9 cellular contexts compared by ENCODE assay signal in genomic region chr10:127148066-127148932, GRCh38. TPM values are rescaled to one million over a fixed set of nuclear protein-coding genes. Genes with fewer than 3 reads are reported as not detected.
A peak's percentile ranks its signal among the peaks of the same experiment; 100 is the strongest.
DNase-seq lines count a peak whose midpoint lies in the region; ATAC-seq and TF ChIP-seq lines count a peak whose summit lies in the region.
"Had no signal": no experiment of that assay in that cellular context is flagged by ENCODE, and none has a peak within 500 bp of the region (broad histone marks: within the 10 kb centered on the region; RNA-seq: fewer than 3 reads in every experiment).

No MANE protein-coding gene starts in this region.

- H3K36me3 ChIP-seq in skeletal muscle tissue (ENCODE audit: control insufficient read depth in 3 of 3, insufficient read depth in 3 of 3, low read length in 3 of 3), result no peaks in the 10 kb centered on the region
- H3K36me3 ChIP-seq: left lung had no signal

- no peak overlapping the region for H3K4me3 ChIP-seq in epithelial cell of proximal tubule (ENCODE audit: low read depth, low read length)
- H3K4me3 ChIP-seq in skeletal muscle tissue (ENCODE audit: low read length in 3 of 3), result no peak overlapping the region
- H3K4me3 ChIP-seq: left lung had no signal

- no peaks in the 10 kb centered on the region for H3K27me3 ChIP-seq in skeletal muscle tissue (ENCODE audit: control insufficient read depth in 3 of 3, insufficient read depth in 3 of 3, low read length in 3 of 3)
- H3K27me3 ChIP-seq: left lung had no signal

- ATAC-seq in GM21515 (IDR thresholded peaks at IDR 0.05; ENCODE audit: unreplicated experiment) (no peak), GM18505 (IDR thresholded peaks at IDR 0.05; ENCODE audit: unreplicated experiment) (no peak), GM19035 (IDR thresholded peaks at IDR 0.05; ENCODE audit: unreplicated experiment) (no peak)
- ATAC-seq: left lung had no signal

- H3K9ac ChIP-seq in skeletal muscle tissue (ENCODE audit: low read depth in 1 of 3, low read length in 3 of 3), result no peak overlapping the region

- TF ChIP-seq POLR2A in GM18505 (IDR thresholded peaks at IDR 0.05; ENCODE audit: borderline replicate concordance, extremely low read depth, insufficient read depth, insufficient read length), result no peak

- peaks cover 0 to 8% (median 0%) of the 10 kb centered on the region in 3 donors for H3K4me1 ChIP-seq in skeletal muscle tissue (ENCODE audit: control insufficient read depth in 3 of 3, insufficient read depth in 3 of 3, low read length in 3 of 3)

- no peaks in the 10 kb centered on the region for H3K9me3 ChIP-seq in skeletal muscle tissue (ENCODE audit: control insufficient read depth in 3 of 3, low read length in 3 of 3)
- H3K9me3 ChIP-seq: left lung had no signal

- TF ChIP-seq CTCF in epithelial cell of proximal tubule (conservative IDR thresholded peaks at IDR 0.05; ENCODE audit: low read depth, low read length), result no peak

- peak; percentile 89 for DNase-seq in HCEC 1CT
- DNase-seq in RPMI7951 (ENCODE audit: low read depth), result peak; percentile 87
- peak; percentile 80 for DNase-seq in epithelial cell of proximal tubule (ENCODE audit: low read depth)
- DNase-seq: left lung had no signal

- H3K27ac ChIP-seq in skeletal muscle tissue (ENCODE audit: low read depth, low read length), result peak overlapping the region; percentile 40

RNA-seq across cellular contexts. Expression of gene INSYN2A, which starts 48.1 kb away (rescaled TPM):
- under 0.01 TPM in 1 of 2 replicates, not detected in the other for total RNA-seq in RPMI7951 (2014; rRNA removed; shearing (Covaris generic))
- 0.07 and 0.29 TPM in 2 replicates for total RNA-seq in epithelial cell of proximal tubule
- total RNA-seq in skeletal muscle tissue, result under 0.01 TPM
- total RNA-seq: activated CD8-positive, alpha-beta memory T cell treated with anti-CD3 and anti-CD28 coated beads for 36 hours had no signal
